Comparison of ENCODE assay signal across 23 cellular contexts in genomic region chr7:130948913-130949312, GRCh38.
DNase-seq lines count a peak whose midpoint lies in the region; ATAC-seq, FAIRE-seq and TF ChIP-seq lines count a peak whose summit lies in the region.
"Had no signal": no experiment of that assay in that cellular context is flagged by ENCODE, and none has a peak within 500 bp of the region (broad histone marks: within the 10 kb centered on the region; RNA-seq: fewer than 3 reads in every experiment).

No MANE protein-coding gene starts in this region.

- H3K36me3 Mint-ChIP-seq in activated T-cell treated with anti-CD3 and anti-CD28 coated beads, Interleukin-2, amount 50 U/mL, for 4 hours (ENCODE audit: insufficient read depth): peaks cover 45% of the 10 kb centered on the region
- peaks cover 61% of the 10 kb centered on the region for H3K36me3 Mint-ChIP-seq in activated CD8-positive, alpha-beta T cell treated with anti-CD3 and anti-CD28 coated beads for 36 hours (ENCODE audit: low read depth)

- H3K27ac ChIP-seq in spleen (peak overlapping the region; percentile 29 to 89 (median 74)), substantia nigra (ENCODE audit: low read depth, low read length, poor library complexity, severe bottlenecking) (no peak overlapping the region)
- H3K27ac ChIP-seq: colonic mucosa, esophagus muscularis mucosa, upper lobe of right lung had no signal

- H3K4me3 ChIP-seq in spleen: no peak overlapping the region
- H3K4me3 ChIP-seq: colonic mucosa, esophagus muscularis mucosa, upper lobe of right lung had no signal

- intact Hi-C loops in activated CD8-positive, alpha-beta T cell treated with anti-CD3 and anti-CD28 coated beads for 36 hours (cut with micrococcal nuclease): loop anchor here (2.0 kb wide), 1 partner anchor 38 kb away; no protein-coding TSS in a partner anchor
- intact Hi-C loops in spleen (cut with DNase I; ENCODE audit: low total_unique reads): no loop called here

- peaks cover 56% of the 10 kb centered on the region for H3K4me1 Mint-ChIP-seq in activated T-cell treated with anti-CD3 and anti-CD28 coated beads, Interleukin-2, amount 50 U/mL, for 4 hours (ENCODE audit: low read depth)
- peaks cover 61% of the 10 kb centered on the region for H3K4me1 Mint-ChIP-seq in activated CD8-positive, alpha-beta T cell treated with anti-CD3 and anti-CD28 coated beads for 36 hours (ENCODE audit: low read depth)

- peak overlapping the region; percentile 77 for H3K27ac Mint-ChIP-seq in activated CD8-positive, alpha-beta T cell treated with anti-CD3 and anti-CD28 coated beads for 36 hours

- ATAC-seq in activated T-cell treated with anti-CD3 and anti-CD28 coated beads, Interleukin-2, amount 50 U/mL, for 4 hours: no peak
- ATAC-seq in activated CD8-positive, alpha-beta T cell treated with anti-CD3 and anti-CD28 coated beads for 36 hours: no peak
- ATAC-seq: upper lobe of right lung had no signal

- FAIRE-seq in GM12891 (lab: Jason Lieb, UNC): no peak
- FAIRE-seq: bronchial epithelial cell had no signal

- no peaks in the 10 kb centered on the region for H3K9me3 Mint-ChIP-seq in activated T-cell treated with anti-CD3 and anti-CD28 coated beads, Interleukin-2, amount 50 U/mL, for 4 hours
- no peaks in the 10 kb centered on the region for H3K9me3 Mint-ChIP-seq in activated CD8-positive, alpha-beta T cell treated with anti-CD3 and anti-CD28 coated beads for 36 hours
- H3K9me3 Mint-ChIP-seq: CD14-positive monocyte had no signal

- 83 to 90% (median 85%) methylated on average over 2 of the region's 2 CpGs for WGBS in spleen, 5 donors

- H3K9me3 ChIP-seq in spleen: no peaks in the 10 kb centered on the region
- H3K9me3 ChIP-seq: colonic mucosa, esophagus muscularis mucosa, upper lobe of right lung had no signal

- POLR2A ChIA-PET in activated CD8-positive, alpha-beta T cell treated with anti-CD3 and anti-CD28 coated beads for 36 hours (lab: Charles Lee): interaction anchor here (0.6 to 18.8 kb wide), 10 partner anchors 11 to 903 kb away, joined by 3 to 322 read pairs (median 3); no protein-coding TSS in a partner anchor

- no peak for DNase-seq in activated T-cell treated with anti-CD3 and anti-CD28 coated beads, Interleukin-2, amount 50 U/mL, for 4 hours
- no peak for DNase-seq in activated T-cell treated with anti-CD3 and anti-CD28 coated beads, Interleukin-2, amount 50 U/mL, for 1 hour
- DNase-seq in GM12891 (ENCODE audit: insufficient read length, low spot score) (no peak), spleen (no peak), NAMALWA (ENCODE audit: low spot score) (no peak), HuH-7 (ENCODE audit: low spot score) (no peak), substantia nigra (lab: John Stamatoyannopoulos, UW) (no peak)
- no peak for DNase-seq in activated CD8-positive, alpha-beta T cell treated with anti-CD3 and anti-CD28 coated beads for 36 hours
- DNase-seq: activated CD8-positive, alpha-beta memory T cell treated with anti-CD3 and anti-CD28 coated beads for 24 hours; colonic mucosa; DMS 273 treated with DMSO at 0.1 percent for 48 hours; hypothalamus; IMR-90; mesenchymal stem cell; NCI-H1105; NCI-H2029; NCI-H2227 treated with DMSO at 0.1 percent for 48 hours; NCI-H69; T1000; upper lobe of right lung had no signal

- peaks cover 0 to 46% (median 6%) of the 10 kb centered on the region in 6 donors for H3K36me3 ChIP-seq in spleen
- H3K36me3 ChIP-seq: colonic mucosa had no signal

- peak overlapping the region; percentile 22 for H3K4me3 Mint-ChIP-seq in activated T-cell treated with anti-CD3 and anti-CD28 coated beads, Interleukin-2, amount 50 U/mL, for 4 hours
- H3K4me3 Mint-ChIP-seq in activated CD8-positive, alpha-beta T cell treated with anti-CD3 and anti-CD28 coated beads for 36 hours: peak overlapping the region; percentile 47
- H3K4me3 Mint-ChIP-seq: CD14-positive monocyte had no signal

- H3K4me1 ChIP-seq in spleen: peaks cover 15 to 100% (median 91%) of the 10 kb centered on the region in 6 donors
- H3K4me1 ChIP-seq: colonic mucosa had no signal

- peak; percentile 61 for TF ChIP-seq POLR2A in GM12891 (IDR thresholded peaks at IDR 0.05; ENCODE audit: low read depth, low read length)
- no peak for TF ChIP-seq POLR2A in spleen (IDR thresholded peaks at IDR 0.05)

- no peaks in the 10 kb centered on the region for H3K27me3 Mint-ChIP-seq in activated T-cell treated with anti-CD3 and anti-CD28 coated beads, Interleukin-2, amount 50 U/mL, for 4 hours (ENCODE audit: low read depth)
- H3K27me3 Mint-ChIP-seq in activated CD8-positive, alpha-beta T cell treated with anti-CD3 and anti-CD28 coated beads for 36 hours: no peaks in the 10 kb centered on the region

- CTCF ChIA-PET in activated CD8-positive, alpha-beta T cell treated with anti-CD3 and anti-CD28 coated beads for 36 hours (lab: Charles Lee): interaction anchor here (1.6 to 6.1 kb wide), 5 partner anchors 9 to 91 kb away, joined by 3 to 30 read pairs (median 8); no protein-coding TSS in a partner anchor

- TF ChIP-seq CTCF in activated CD8-positive, alpha-beta T cell treated with anti-CD3 and anti-CD28 coated beads for 36 hours (IDR thresholded peaks at IDR 0.05): no peak
- TF ChIP-seq CTCF in spleen (IDR thresholded peaks at IDR 0.05 in 8 of 11, conservative IDR thresholded peaks at IDR 0.05 in 3 of 11): no peak

- H3K27me3 ChIP-seq in spleen (replicated peaks in 1 of 7): no peaks in the 10 kb centered on the region
- H3K27me3 ChIP-seq: colonic mucosa, esophagus muscularis mucosa, upper lobe of right lung had no signal

TF ChIP-seq in GM12891, 5 proteins besides CTCF, POLR2A, EP300 and RAD21:
- TF ChIP-seq POLR2AphosphoS5 (IDR thresholded peaks at IDR 0.05; ENCODE audit: low read depth, low read length) (peak; percentile 59), PAX5 (IDR thresholded peaks at IDR 0.05; ENCODE audit: insufficient read depth, low read length, severe bottlenecking) (no peak)
TF ChIP-seq in GM12891: peak in this region for 1.
